12 cellular contexts compared by ENCODE assay signal in genomic region chr1:207084241-207084640, GRCh38. TPM values are rescaled to one million over a fixed set of nuclear protein-coding genes. Genes with fewer than 3 reads are reported as not detected.
"Had no signal": no experiment of that assay in that cellular context is flagged by ENCODE, and none has a peak within 500 bp of the region (broad histone marks: within the 10 kb centered on the region; RNA-seq: fewer than 3 reads in every experiment).

No MANE protein-coding gene starts in this region.

- H3K27ac Mint-ChIP-seq: activated CD8-positive, alpha-beta memory T cell treated with anti-CD3 and anti-CD28 coated beads, Interleukin-2, amount 10 ng/mL, durations not matched to agents 7 days and 5 days; activated T-cell treated with anti-CD3 and anti-CD28 coated beads, Interleukin-2, amount 50 U/mL, for 24 hours; memory B cell; nephron progenitor cell; T-helper 17 cell had no signal

- H3K4me1 ChIP-seq: uterus had no signal

- H3K4me3 Mint-ChIP-seq: activated CD8-positive, alpha-beta memory T cell treated with anti-CD3 and anti-CD28 coated beads, Interleukin-2, amount 10 ng/mL, durations not matched to agents 7 days and 5 days; activated naive CD4-positive, alpha-beta T cell treated with anti-CD3 and anti-CD28 coated beads, Interleukin-2, amount 50 U/mL, for 24 hours; activated T-cell treated with anti-CD3 and anti-CD28 coated beads, Interleukin-2, amount 50 U/mL, for 24 hours; memory B cell; nephron progenitor cell; T-helper 17 cell had no signal

- H3K9me3 Mint-ChIP-seq: activated naive CD4-positive, alpha-beta T cell treated with anti-CD3 and anti-CD28 coated beads, Interleukin-2, amount 50 U/mL, for 24 hours; activated T-cell treated with anti-CD3 and anti-CD28 coated beads, Interleukin-2, amount 50 U/mL, for 24 hours; memory B cell; nephron progenitor cell had no signal

- H3K27ac ChIP-seq: left ventricle myocardium inferior, stomach, uterus had no signal

- DNase-seq: left ventricle myocardium inferior had no signal

- H3K36me3 Mint-ChIP-seq: activated CD8-positive, alpha-beta memory T cell treated with anti-CD3 and anti-CD28 coated beads, Interleukin-2, amount 10 ng/mL, durations not matched to agents 7 days and 5 days; activated naive CD4-positive, alpha-beta T cell treated with anti-CD3 and anti-CD28 coated beads, Interleukin-2, amount 50 U/mL, for 24 hours; memory B cell had no signal

- H3K36me3 ChIP-seq: uterus had no signal

- H3K9me3 ChIP-seq: left ventricle myocardium inferior, stomach, uterus had no signal

- H3K4me3 ChIP-seq: left ventricle myocardium inferior, stomach, uterus had no signal

- H3K27me3 ChIP-seq: stomach, uterus had no signal

RNA-seq across cellular contexts. Expression of gene C4BPB, which starts 4.4 kb away (rescaled TPM):
- total RNA-seq: cerebellum, glomerular endothelial cell, osteoblast, uterus had no signal

RNA-seq across cellular contexts. Expression of gene C4BPA, which starts 19.8 kb away (rescaled TPM):
- total RNA-seq: activated CD8-positive, alpha-beta memory T cell treated with anti-CD3 and anti-CD28 coated beads, Interleukin-2, amount 10 ng/mL, durations not matched to agents 7 days and 5 days; cerebellum; glomerular endothelial cell; left ventricle myocardium inferior; osteoblast had no signal

RNA-seq across cellular contexts. Expression of gene C1orf116, which starts 51.7 kb away (rescaled TPM):
- total RNA-seq: activated CD8-positive, alpha-beta memory T cell treated with anti-CD3 and anti-CD28 coated beads, Interleukin-2, amount 10 ng/mL, durations not matched to agents 7 days and 5 days; glomerular endothelial cell; osteoblast had no signal
